Comparison of ENCODE assay signal across 7 cellular contexts in genomic region chrX:1682501-1682900, GRCh38.
DNase-seq lines count a peak whose midpoint lies in the region; ATAC-seq and TF ChIP-seq lines count a peak whose summit lies in the region.
"Not testable (repeated sequence)": the region's sequence is repeated elsewhere in the genome, so short reads cannot be mapped to it uniquely, and the experiment has no call there.

No MANE protein-coding gene starts in this region.

- not testable (repeated sequence) for H3K9me3 Mint-ChIP-seq in CD8-positive, alpha-beta T cell
- H3K9me3 Mint-ChIP-seq in activated CD8-positive, alpha-beta T cell treated with anti-CD3 and anti-CD28 coated beads for 36 hours: peaks cover 23% of the 10 kb centered on the region
- H3K9me3 Mint-ChIP-seq in activated T-helper 17 cell treated with anti-CD3 and anti-CD28 coated beads, Interleukin-2, amount 50 U/mL, for 72 hours: peaks cover 14% of the 10 kb centered on the region
- H3K9me3 Mint-ChIP-seq in activated naive CD8-positive, alpha-beta T cell treated with anti-CD3 and anti-CD28 coated beads, Interleukin-2, amount 50 U/mL, for 24 hours: peaks cover 30% of the 10 kb centered on the region

- 91 to 97% (median 93%) methylated on average over 3 to 4 of the region's 4 CpGs for WGBS in spleen, 5 donors

- intact Hi-C loops in CD8-positive, alpha-beta T cell (cut with DNase I, micrococcal nuclease); activated CD8-positive, alpha-beta T cell treated with anti-CD3 and anti-CD28 coated beads for 36 hours (cut with micrococcal nuclease); spleen (cut with DNase I; ENCODE audit: low total_unique reads): not testable (repeated sequence)

- not testable (repeated sequence) for H3K4me3 Mint-ChIP-seq in CD8-positive, alpha-beta T cell; activated naive CD8-positive, alpha-beta T cell treated with anti-CD3 and anti-CD28 coated beads, Interleukin-2, amount 50 U/mL, for 24 hours
- H3K4me3 Mint-ChIP-seq in T-helper 17 cell: peak overlapping the region; percentile 25
- H3K4me3 Mint-ChIP-seq in activated CD8-positive, alpha-beta T cell treated with anti-CD3 and anti-CD28 coated beads for 36 hours: peak overlapping the region; percentile 50
- H3K4me3 Mint-ChIP-seq in activated T-helper 17 cell treated with anti-CD3 and anti-CD28 coated beads, Interleukin-2, amount 50 U/mL, for 72 hours: peak overlapping the region; percentile 59

- H3K27me3 Mint-ChIP-seq in CD8-positive, alpha-beta T cell (ENCODE audit: low read depth); T-helper 17 cell; activated CD8-positive, alpha-beta T cell treated with anti-CD3 and anti-CD28 coated beads for 36 hours; activated T-helper 17 cell treated with anti-CD3 and anti-CD28 coated beads, Interleukin-2, amount 50 U/mL, for 72 hours; activated naive CD8-positive, alpha-beta T cell treated with anti-CD3 and anti-CD28 coated beads, Interleukin-2, amount 50 U/mL, for 24 hours: not testable (repeated sequence)

- not testable (repeated sequence) for H3K27ac ChIP-seq in CD8-positive, alpha-beta T cell (ENCODE audit: low read depth, low read length); spleen

- CTCF ChIA-PET in CD8-positive, alpha-beta T cell (lab: Charles Lee); activated CD8-positive, alpha-beta T cell treated with anti-CD3 and anti-CD28 coated beads for 36 hours (lab: Charles Lee): not testable (repeated sequence)

- H3K4me1 ChIP-seq in CD8-positive, alpha-beta T cell (ENCODE audit: insufficient read depth, low read length); spleen: not testable (repeated sequence)

- H3K4me1 Mint-ChIP-seq in CD8-positive, alpha-beta T cell (ENCODE audit: low read depth): peaks cover 23% of the 10 kb centered on the region
- not testable (repeated sequence) for H3K4me1 Mint-ChIP-seq in T-helper 17 cell
- H3K4me1 Mint-ChIP-seq in activated CD8-positive, alpha-beta T cell treated with anti-CD3 and anti-CD28 coated beads for 36 hours (ENCODE audit: low read depth): peaks cover 33% of the 10 kb centered on the region
- peaks cover 28% of the 10 kb centered on the region for H3K4me1 Mint-ChIP-seq in activated T-helper 17 cell treated with anti-CD3 and anti-CD28 coated beads, Interleukin-2, amount 50 U/mL, for 72 hours
- H3K4me1 Mint-ChIP-seq in activated naive CD8-positive, alpha-beta T cell treated with anti-CD3 and anti-CD28 coated beads, Interleukin-2, amount 50 U/mL, for 24 hours: peaks cover 13% of the 10 kb centered on the region

- POLR2A ChIA-PET in CD8-positive, alpha-beta T cell (lab: Charles Lee); activated CD8-positive, alpha-beta T cell treated with anti-CD3 and anti-CD28 coated beads for 36 hours (lab: Charles Lee): not testable (repeated sequence)

- ATAC-seq in CD8-positive, alpha-beta T cell; T-helper 17 cell; activated CD8-positive, alpha-beta T cell treated with anti-CD3 and anti-CD28 coated beads for 36 hours; activated T-helper 17 cell treated with anti-CD3 and anti-CD28 coated beads, Interleukin-2, amount 50 U/mL, for 72 hours (replicated peaks); activated naive CD8-positive, alpha-beta T cell treated with anti-CD3 and anti-CD28 coated beads, Interleukin-2, amount 50 U/mL, for 24 hours: not testable (repeated sequence)

- not testable (repeated sequence) for H3K27me3 ChIP-seq in CD8-positive, alpha-beta T cell (ENCODE audit: insufficient read depth, low read length); spleen (replicated peaks in 1 of 7)

- H3K36me3 Mint-ChIP-seq in CD8-positive, alpha-beta T cell: peaks cover 19% of the 10 kb centered on the region
- not testable (repeated sequence) for H3K36me3 Mint-ChIP-seq in T-helper 17 cell (ENCODE audit: low read depth); activated naive CD8-positive, alpha-beta T cell treated with anti-CD3 and anti-CD28 coated beads, Interleukin-2, amount 50 U/mL, for 24 hours (ENCODE audit: low read depth)
- H3K36me3 Mint-ChIP-seq in activated CD8-positive, alpha-beta T cell treated with anti-CD3 and anti-CD28 coated beads for 36 hours (ENCODE audit: low read depth): peaks cover 51% of the 10 kb centered on the region
- H3K36me3 Mint-ChIP-seq in activated T-helper 17 cell treated with anti-CD3 and anti-CD28 coated beads, Interleukin-2, amount 50 U/mL, for 72 hours (ENCODE audit: low read depth): peaks cover 24% of the 10 kb centered on the region

- TF ChIP-seq CTCF in CD8-positive, alpha-beta T cell (IDR thresholded peaks at IDR 0.05); activated CD8-positive, alpha-beta T cell treated with anti-CD3 and anti-CD28 coated beads for 36 hours (IDR thresholded peaks at IDR 0.05); spleen (IDR thresholded peaks at IDR 0.05 in 8 of 11, conservative IDR thresholded peaks at IDR 0.05 in 3 of 11): not testable (repeated sequence)

- not testable (repeated sequence) for H3K9me3 ChIP-seq in CD8-positive, alpha-beta T cell (ENCODE audit: low read length); T-helper 17 cell (ENCODE audit: control insufficient read depth, low read length, poor library complexity, severe bottlenecking); spleen

- not testable (repeated sequence) for H3K4me3 ChIP-seq in CD8-positive, alpha-beta T cell (ENCODE audit: low read depth, low read length); spleen

- not testable (repeated sequence) for H3K36me3 ChIP-seq in CD8-positive, alpha-beta T cell (ENCODE audit: insufficient read depth, low read length); spleen

- TF ChIP-seq POLR2A in spleen (IDR thresholded peaks at IDR 0.05): not testable (repeated sequence)

- not testable (repeated sequence) for DNase-seq in CD8-positive, alpha-beta T cell; T-helper 17 cell; activated CD8-positive, alpha-beta T cell treated with anti-CD3 and anti-CD28 coated beads for 36 hours; activated naive CD8-positive, alpha-beta T cell treated with anti-CD3 and anti-CD28 coated beads, Interleukin-2, amount 50 U/mL, for 24 hours
- DNase-seq in mesenteric fat pad (ENCODE audit: low spot score): peak; percentile 16
- DNase-seq in spleen: peak; percentile 10

- peak overlapping the region; percentile 38 for H3K27ac Mint-ChIP-seq in CD8-positive, alpha-beta T cell
- peak overlapping the region; percentile 27 for H3K27ac Mint-ChIP-seq in T-helper 17 cell
- peak overlapping the region; percentile 76 for H3K27ac Mint-ChIP-seq in activated CD8-positive, alpha-beta T cell treated with anti-CD3 and anti-CD28 coated beads for 36 hours
- H3K27ac Mint-ChIP-seq in activated T-helper 17 cell treated with anti-CD3 and anti-CD28 coated beads, Interleukin-2, amount 50 U/mL, for 72 hours: peak overlapping the region; percentile 85
- H3K27ac Mint-ChIP-seq in activated naive CD8-positive, alpha-beta T cell treated with anti-CD3 and anti-CD28 coated beads, Interleukin-2, amount 50 U/mL, for 24 hours: peak overlapping the region; percentile 9

Comparison
In these comparisons a context has a peak if more than half of its experiments do, and no peak if none do; other contexts are left out.
1. H3K27ac Mint-ChIP-seq: peak in every context shown above with its lines; median percentile 85 in activated T-helper 17 cell treated with anti-CD3 and anti-CD28 coated beads, Interleukin-2, amount 50 U/mL, for 72 hours; 76 in activated CD8-positive, alpha-beta T cell treated with anti-CD3 and anti-CD28 coated beads for 36 hours; 38 in CD8-positive, alpha-beta T cell; 27 in T-helper 17 cell; 9 in activated naive CD8-positive, alpha-beta T cell treated with anti-CD3 and anti-CD28 coated beads, Interleukin-2, amount 50 U/mL, for 24 hours.